Comparison of ENCODE assay signal across 12 cellular contexts in the genomic region with DNA sequence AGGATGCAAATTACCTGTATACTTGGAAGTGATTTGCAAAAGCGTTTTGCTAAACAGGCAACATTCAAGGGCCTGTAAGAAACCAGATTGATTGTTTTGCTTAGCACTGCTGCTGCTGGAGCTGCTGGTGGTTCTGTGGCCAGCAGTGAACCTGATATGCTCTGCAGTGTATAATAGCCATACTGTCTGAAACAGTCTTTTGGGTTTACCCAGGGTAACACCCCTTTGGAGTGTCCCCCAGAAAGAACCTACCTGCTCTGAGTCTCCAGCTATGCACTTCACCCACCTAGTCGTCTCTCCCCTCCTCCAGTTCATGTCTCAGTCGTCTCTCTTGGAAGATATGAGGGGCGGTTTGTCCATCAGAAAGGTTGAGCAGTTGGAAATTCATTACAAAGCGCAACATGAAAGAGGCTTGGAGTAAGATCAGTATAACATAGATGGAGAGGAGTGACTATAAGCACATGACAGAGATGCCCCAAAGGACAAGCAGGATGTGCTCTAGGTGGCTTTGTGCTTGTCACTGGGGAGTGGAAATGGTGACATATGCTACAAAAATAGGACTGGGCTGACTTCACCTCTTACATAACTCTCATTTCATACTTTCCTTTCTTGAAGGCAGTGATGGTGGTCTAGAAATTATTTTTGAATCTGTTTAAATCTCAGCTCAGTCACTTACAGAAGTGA. TPM values are rescaled to one million over a fixed set of nuclear protein-coding genes. Genes with fewer than 3 reads are reported as not detected.
DNase-seq lines count a peak whose midpoint lies in the region; ATAC-seq and TF ChIP-seq lines count a peak whose summit lies in the region.
"Had no signal": no experiment of that assay in that cellular context is flagged by ENCODE, and none has a peak within 500 bp of the region (broad histone marks: within the 10 kb centered on the region; RNA-seq: fewer than 3 reads in every experiment).

No MANE protein-coding gene starts in this region.

- H3K4me3 Mint-ChIP-seq in activated B cell treated with CpG ODN at 0.5 μM for 24 hours, result no peak overlapping the region
- no peak overlapping the region for H3K4me3 Mint-ChIP-seq in Calu3 (ENCODE audit: low read depth, unreplicated experiment)

- ATAC-seq in HG02798 (IDR thresholded peaks at IDR 0.05; ENCODE audit: poor library complexity, unreplicated experiment) (peak; percentile 45), activated B cell treated with CpG ODN at 0.5 μM for 24 hours (ENCODE audit: low read depth) (no peak), gastrocnemius medialis (no peak), HG03571 (IDR thresholded peaks at IDR 0.05; ENCODE audit: unreplicated experiment) (no peak)
- ATAC-seq: A549 had no signal

- H4K20me1 ChIP-seq in MM.1S (ENCODE audit: insufficient read depth, low read length), result peaks cover 21% of the 10 kb centered on the region

- H3K4me1 Mint-ChIP-seq in activated B cell treated with CpG ODN at 0.5 μM for 24 hours (peaks cover 65% of the 10 kb centered on the region), Calu3 (ENCODE audit: low read depth, unreplicated experiment) (peaks cover 26% of the 10 kb centered on the region)

- H3K36me3 Mint-ChIP-seq in activated B cell treated with CpG ODN at 0.5 μM for 24 hours (ENCODE audit: low read depth), result peaks cover 16% of the 10 kb centered on the region
- peaks cover 21% of the 10 kb centered on the region for H3K36me3 Mint-ChIP-seq in Calu3 (ENCODE audit: insufficient read depth, unreplicated experiment)

- peak; percentile 27 for DNase-seq in activated CD4-positive, alpha-beta T cell treated with anti-CD3 and anti-CD28 coated beads for 48 hours
- DNase-seq in activated CD4-positive, alpha-beta T cell treated with anti-CD3 and anti-CD28 coated beads for 4 hours, result no peak
- no peak for DNase-seq in activated B cell treated with CpG ODN at 0.5 μM for 24 hours
- no peak for DNase-seq in gastrocnemius medialis
- no peak for DNase-seq in MM.1S
- DNase-seq in Calu3, result no peak
- DNase-seq: Kasumi-1 had no signal

- no peak for TF ChIP-seq POLR2A in gastrocnemius medialis (IDR thresholded peaks at IDR 0.05)

- H3K9me2 ChIP-seq in MM.1S (replicated peaks; ENCODE audit: insufficient read depth, low read length), result no peaks in the 10 kb centered on the region

- H3K36me3 ChIP-seq in gastrocnemius medialis, result no peaks in the 10 kb centered on the region
- no peaks in the 10 kb centered on the region for H3K36me3 ChIP-seq in MM.1S (replicated peaks; ENCODE audit: insufficient read depth, low read length)

- H3F3A ChIP-seq in MM.1S (ENCODE audit: insufficient read depth, low read length), result peaks cover 8% of the 10 kb centered on the region; the same call in 1 of the 2 replicates

- H3K27me3 ChIP-seq in gastrocnemius medialis, result no peaks in the 10 kb centered on the region
- no peaks in the 10 kb centered on the region for H3K27me3 ChIP-seq in MM.1S (replicated peaks; ENCODE audit: insufficient read depth, low read length)

- H3K4me2 ChIP-seq in MM.1S (ENCODE audit: low read depth, low read length), result no peak overlapping the region
- H3K4me2 ChIP-seq: A549 had no signal

- no peak overlapping the region for H3K4me3 ChIP-seq in gastrocnemius medialis
- no peak overlapping the region for H3K4me3 ChIP-seq in MM.1S (ENCODE audit: low read length)
- H3K4me3 ChIP-seq: A549 had no signal

- peaks cover 85% of the 10 kb centered on the region for H3K79me2 ChIP-seq in MM.1S (ENCODE audit: low read length)

- intact Hi-C loops in activated B cell treated with CpG ODN at 0.5 μM for 24 hours (cut with micrococcal nuclease), result no loop called here
- intact Hi-C loops in gastrocnemius medialis (cut with DNase I; ENCODE audit: low total_unique reads), result no loop called here
- intact Hi-C loops in Calu3 (cut with micrococcal nuclease; ENCODE audit: unreplicated experiment), result no loop called here

- H3K27me3 Mint-ChIP-seq in activated B cell treated with CpG ODN at 0.5 μM for 24 hours, result no peaks in the 10 kb centered on the region
- no peaks in the 10 kb centered on the region for H3K27me3 Mint-ChIP-seq in Calu3 (ENCODE audit: unreplicated experiment)

- no peaks in the 10 kb centered on the region for H3K9me3 ChIP-seq in gastrocnemius medialis
- H3K9me3 ChIP-seq in MM.1S (replicated peaks; ENCODE audit: insufficient read depth, low read length), result no peaks in the 10 kb centered on the region
- H3K9me3 ChIP-seq: A549 had no signal

- no peak overlapping the region for H3K9ac ChIP-seq in MM.1S (ENCODE audit: low read length)

- H3K4me1 ChIP-seq in gastrocnemius medialis (peaks cover 70 to 79% of the 10 kb centered on the region in 2 donors), MM.1S (ENCODE audit: low read length) (peaks cover 17% of the 10 kb centered on the region; the same call in 1 of the 2 replicates)

- POLR2A ChIA-PET in activated B cell treated with CpG ODN at 0.5 μM for 24 hours (lab: Charles Lee), result interaction anchor here (0.7 to 1.0 kb wide), 3 partner anchors 16 to 104 kb away, joined by 3 to 4 read pairs (median 3); partner anchors contain the start of gene RAF1

- in situ Hi-C loops in gastrocnemius medialis (cut with MboI; ENCODE audit: low sequenced_read_pairs in 4 of 4), result loop anchor here in 1 of 4 donors (25.0 kb wide), 1 partner anchor 152 kb away; no protein-coding TSS in a partner anchor

- H3K27ac Mint-ChIP-seq in activated B cell treated with CpG ODN at 0.5 μM for 24 hours (peak overlapping the region; percentile 26), Calu3 (ENCODE audit: unreplicated experiment) (no peak overlapping the region)

- H3K9me3 Mint-ChIP-seq in activated B cell treated with CpG ODN at 0.5 μM for 24 hours, result peaks cover 8% of the 10 kb centered on the region
- H3K9me3 Mint-ChIP-seq in Calu3 (ENCODE audit: low read depth, unreplicated experiment), result no peaks in the 10 kb centered on the region

- no TSS peak for BruUV-seq in Calu3 (replicated peaks; lab: Mats Ljungman, UMichigan)

- TF ChIP-seq CTCF in activated B cell treated with CpG ODN at 0.5 μM for 24 hours (IDR thresholded peaks at IDR 0.05) (no peak), gastrocnemius medialis (IDR thresholded peaks at IDR 0.05 in 4 of 5, conservative IDR thresholded peaks at IDR 0.05 in 1 of 5) (no peak), MM.1S (IDR thresholded peaks at IDR 0.05; ENCODE audit: low read length) (no peak), Calu3 (IDR thresholded peaks at IDR 0.05; ENCODE audit: unreplicated experiment) (no peak)

- H2AFZ ChIP-seq in MM.1S (ENCODE audit: low read length), result no peak overlapping the region

- H3K27ac ChIP-seq in gastrocnemius medialis, result peak overlapping the region; percentile 96 to 99 (median 98)
- H3K27ac ChIP-seq in MM.1S (ENCODE audit: low read length), result no peak overlapping the region
- H3K27ac ChIP-seq: A549 had no signal

- CTCF ChIA-PET in activated B cell treated with CpG ODN at 0.5 μM for 24 hours (lab: Charles Lee), result no interaction called here
- CTCF ChIA-PET in Calu3 (lab: Charles Lee), result no interaction called here

RNA-seq across cellular contexts. Expression of gene MKRN2, which starts 3.8 kb away (rescaled TPM):
- total RNA-seq in activated B cell treated with CpG ODN at 0.5 μM for 24 hours (22.2 and 22.3 TPM in 2 replicates), gastrocnemius medialis (10 to 100 TPM; 14.8 to 29.9 (median 25.1) TPM), Calu3 (2022) (18.2 and 20.3 TPM in 2 replicates)

RNA-seq across cellular contexts. Expression of gene MKRN2OS, which starts 15.3 kb away (rescaled TPM):
- not detected in 2 replicates for total RNA-seq in activated B cell treated with CpG ODN at 0.5 μM for 24 hours
- under 1 TPM in 1 of 4 donors, not detected in 3; 0.95 TPM for total RNA-seq in gastrocnemius medialis
- total RNA-seq in Calu3 (2022), result 2.1 and 3.9 TPM in 2 replicates
- total RNA-seq: osteoblast, SK-MEL-5 had no signal
